14 cellular contexts compared by ENCODE assay signal in the genomic region with DNA sequence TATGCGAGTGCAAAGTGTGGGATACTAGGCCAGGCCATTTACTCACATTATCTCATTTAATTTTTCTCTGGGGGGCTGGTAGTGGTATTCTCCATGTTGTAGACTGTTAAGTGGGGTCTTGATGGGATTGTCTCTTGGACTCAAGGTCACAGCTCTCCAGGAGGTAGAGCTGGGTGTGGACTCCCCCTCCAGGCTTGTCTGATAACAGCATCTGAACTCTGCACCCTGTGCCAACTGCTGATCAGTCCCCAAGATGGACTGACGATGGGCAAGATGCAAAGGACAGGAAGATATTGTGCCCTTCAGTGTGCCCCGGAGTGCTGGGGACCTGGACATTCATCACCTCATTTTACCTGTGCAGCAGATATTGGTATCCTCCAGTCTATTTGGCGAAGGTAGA.
DNase-seq lines count a peak whose midpoint lies in the region; ATAC-seq and TF ChIP-seq lines count a peak whose summit lies in the region.
"Had no signal": no experiment of that assay in that cellular context is flagged by ENCODE, and none has a peak within 500 bp of the region (broad histone marks: within the 10 kb centered on the region; RNA-seq: fewer than 3 reads in every experiment).

No MANE protein-coding gene starts in this region.

- no peaks in the 10 kb centered on the region for H3K9me3 ChIP-seq in WERI-Rb-1 (ENCODE audit: severe bottlenecking)
- H3K9me3 ChIP-seq in neural progenitor cell (ENCODE audit: low read depth) = no peaks in the 10 kb centered on the region
- H3K9me3 ChIP-seq in adrenal gland (replicated peaks in 1 of 3) = no peaks in the 10 kb centered on the region
- H3K9me3 ChIP-seq: thyroid gland had no signal

- peaks cover 93% of the 10 kb centered on the region for H3K4me1 Mint-ChIP-seq in neural progenitor cell

- TF ChIP-seq CTCF in WERI-Rb-1 (IDR thresholded peaks at IDR 0.05; ENCODE audit: low read depth, low read length) (peak; percentile 68), neural progenitor cell (IDR thresholded peaks at IDR 0.05) (no peak), adrenal gland (IDR thresholded peaks at IDR 0.05) (no peak)

- ATAC-seq in GM18909 (IDR thresholded peaks at IDR 0.05; ENCODE audit: poor library complexity, unreplicated experiment) = no peak

- no peak overlapping the region for H3K4me2 ChIP-seq in neural progenitor cell

- H3K4me3 ChIP-seq in WERI-Rb-1 (ENCODE audit: low read depth, low read length) (no peak overlapping the region), neural progenitor cell (no peak overlapping the region), adrenal gland (no peak overlapping the region)
- H3K4me3 ChIP-seq: SK-N-MC, thyroid gland had no signal

- peak overlapping the region; percentile 93 for H3K27ac Mint-ChIP-seq in neural progenitor cell
- H3K27ac Mint-ChIP-seq: activated CD4-positive, alpha-beta T cell treated with anti-CD3 and anti-CD28 coated beads, Interleukin-2, amount 10 ng/mL, durations not matched to agents 24 days and 14 days had no signal

- peaks cover 4% of the 10 kb centered on the region for H3K27me3 Mint-ChIP-seq in neural progenitor cell (ENCODE audit: insufficient read depth, low read depth)
- H3K27me3 Mint-ChIP-seq: activated CD4-positive, alpha-beta T cell treated with anti-CD3 and anti-CD28 coated beads, Interleukin-2, amount 10 ng/mL, durations not matched to agents 24 days and 14 days had no signal

- H4K20me1 ChIP-seq in neural progenitor cell (ENCODE audit: low read depth) = peaks cover 37% of the 10 kb centered on the region

- H3K4me3 Mint-ChIP-seq in neural progenitor cell = peak overlapping the region; percentile 50
- H3K4me3 Mint-ChIP-seq: activated CD4-positive, alpha-beta T cell treated with anti-CD3 and anti-CD28 coated beads, Interleukin-2, amount 10 ng/mL, durations not matched to agents 24 days and 14 days had no signal

- no peak overlapping the region for H3K27ac ChIP-seq in WERI-Rb-1
- no peak overlapping the region for H3K27ac ChIP-seq in neural progenitor cell
- peak overlapping the region in 1 of 5 donors; percentile 38 for H3K27ac ChIP-seq in adrenal gland
- H3K27ac ChIP-seq: SK-N-MC had no signal

- peaks cover 46% of the 10 kb centered on the region for H3K36me3 ChIP-seq in WERI-Rb-1
- no peaks in the 10 kb centered on the region for H3K36me3 ChIP-seq in neural progenitor cell
- H3K36me3 ChIP-seq in adrenal gland (replicated peaks in 1 of 2) = no peaks in the 10 kb centered on the region
- H3K36me3 ChIP-seq: thyroid gland had no signal

- no peak overlapping the region for H3K9ac ChIP-seq in neural progenitor cell

- peaks cover 81% of the 10 kb centered on the region for H3K79me2 ChIP-seq in neural progenitor cell (ENCODE audit: low read depth)

- WGBS in adrenal gland, 4 donors = 87 to 94% (median 92%) methylated on average over 4 of the region's 4 CpGs

- peaks cover 57% of the 10 kb centered on the region for H3F3A ChIP-seq in neural progenitor cell (ENCODE audit: low read depth)

- H3K9me3 Mint-ChIP-seq in neural progenitor cell = no peaks in the 10 kb centered on the region
- H3K9me3 Mint-ChIP-seq: activated CD4-positive, alpha-beta T cell treated with anti-CD3 and anti-CD28 coated beads, Interleukin-2, amount 10 ng/mL, durations not matched to agents 24 days and 14 days had no signal

- no peak for TF ChIP-seq POLR2A in adrenal gland (IDR thresholded peaks at IDR 0.05)

- peaks cover 24% of the 10 kb centered on the region for H3K36me3 Mint-ChIP-seq in neural progenitor cell

- intact Hi-C loops in adrenal gland (cut with DNase I) = no loop called here

- DNase-seq in ELR (ENCODE audit: low read depth) (peak; percentile 31), HPDE6-E6E7 (ENCODE audit: extremely low spot score) (peak; percentile 15), WERI-Rb-1 (peak; percentile 43), neural progenitor cell (ENCODE audit: low spot score) (no peak), nucleus accumbens (lab: John Stamatoyannopoulos, UW) (no peak), adrenal gland (no peak), NK-92 (lab: John Stamatoyannopoulos, UW; ENCODE audit: unreplicated experiment) (no peak)
- DNase-seq: activated CD4-positive, alpha-beta T cell treated with anti-CD3 and anti-CD28 coated beads, Interleukin-2, amount 10 ng/mL, durations not matched to agents 24 days and 14 days; activated naive CD4-positive, alpha-beta T cell treated with anti-CD3 and anti-CD28 coated beads, Interleukin-2, amount 50 U/mL, for 16 hours; DMS53; NCI-H345; thyroid gland had no signal

- no peak overlapping the region for H2AFZ ChIP-seq in neural progenitor cell (replicated peaks)

- H3K27me3 ChIP-seq in WERI-Rb-1 (ENCODE audit: insufficient read depth, low read depth, severe bottlenecking) = no peaks in the 10 kb centered on the region
- H3K27me3 ChIP-seq in neural progenitor cell = no peaks in the 10 kb centered on the region
- H3K27me3 ChIP-seq in adrenal gland = no peaks in the 10 kb centered on the region
- H3K27me3 ChIP-seq: thyroid gland had no signal

- H3K4me1 ChIP-seq in neural progenitor cell = peaks cover 81% of the 10 kb centered on the region
- H3K4me1 ChIP-seq in adrenal gland (replicated peaks in 1 of 2) = peaks cover 0 to 29% of the 10 kb centered on the region in 2 donors

Comparison
In these comparisons a context has a peak if more than half of its experiments do, and no peak if none do; other contexts are left out.
1. DNase-seq: peak in ELR (single experiment), HPDE6-E6E7 (single experiment) and WERI-Rb-1 (single experiment); none in neural progenitor cell (single experiment), nucleus accumbens (0 of 56), adrenal gland (0 of 7) and NK-92 (single experiment).